In genomic region chr17:56960596-56961538, GRCh38 we compare ENCODE assay signal across 8 cellular contexts. TPM values are rescaled to one million over a fixed set of nuclear protein-coding genes. Genes with fewer than 3 reads are reported as not detected.
DNase-seq lines count a peak whose midpoint lies in the region; ATAC-seq and TF ChIP-seq lines count a peak whose summit lies in the region.

Gene COIL, minus strand, starts transcription at chr17:56961050. Its CDS starts 31 bp downstream, at chr17:56961019.

- no peaks in the 10 kb centered on the region for H3K36me3 Mint-ChIP-seq in IgD-negative memory B cell

- H3K4me1 ChIP-seq in muscle layer of colon (ENCODE audit: insufficient read depth, low read length) = peaks cover 13% of the 10 kb centered on the region

- peak within 1 kb of the TSS; percentile 93 for H3K27ac ChIP-seq in muscle layer of colon (ENCODE audit: low read depth, low read length)

- no peaks in the 10 kb centered on the region for H3K27me3 Mint-ChIP-seq in IgD-negative memory B cell

- TF ChIP-seq CTCF in epithelial cell of proximal tubule (conservative IDR thresholded peaks at IDR 0.05; ENCODE audit: low read depth, low read length) = peak; percentile 98

- no peaks in the 10 kb centered on the region for H3K9me3 Mint-ChIP-seq in IgD-negative memory B cell

- peak; percentile 96 for ATAC-seq in GM21529 (IDR thresholded peaks at IDR 0.05; ENCODE audit: unreplicated experiment)

- H3K9me3 ChIP-seq in muscle layer of colon (ENCODE audit: low read length) = no peaks in the 10 kb centered on the region

- peaks cover 4% of the 10 kb centered on the region for H3K36me3 ChIP-seq in muscle layer of colon (ENCODE audit: insufficient read depth, low read length)

- H3K4me3 ChIP-seq in epithelial cell of proximal tubule (ENCODE audit: low read depth, low read length) (peak within 1 kb of the TSS; percentile 96), muscle layer of colon (ENCODE audit: low read depth in 1 of 2, low read length in 2 of 2) (peak within 1 kb of the TSS; percentile 85 to 98)

- DNase-seq in DMS53 (lab: John Stamatoyannopoulos, UW) (peak; percentile 94), OCI-M1 (lab: John Stamatoyannopoulos, UW) (peak; percentile 96), activated T-cell treated with anti-CD3 and anti-CD28 coated beads for 4 hours (peak; percentile 96), epithelial cell of proximal tubule (ENCODE audit: low read depth) (peak; percentile 33)
- DNase-seq in stimulated activated CD8-positive, alpha-beta memory T cell treated with anti-CD3 and anti-CD28 coated beads, Interleukin-7, amount 100 ng/mL, for 24 hours (ENCODE audit: low read depth) = peak; percentile 91

- no peaks in the 10 kb centered on the region for H3K27me3 ChIP-seq in muscle layer of colon (ENCODE audit: control insufficient read depth in 1 of 2, insufficient read depth in 2 of 2, low read length in 2 of 2)

- H3K4me3 Mint-ChIP-seq in IgD-negative memory B cell = peak within 1 kb of the TSS; percentile 86 to 94 (median 90)

- peak within 1 kb of the TSS; percentile 61 for H3K9ac ChIP-seq in muscle layer of colon (ENCODE audit: low read length)

- H3K4me1 Mint-ChIP-seq in IgD-negative memory B cell = peaks cover 11 to 20% (median 13%) of the 10 kb centered on the region in 3 donors

- H3K27ac Mint-ChIP-seq in IgD-negative memory B cell = peak within 1 kb of the TSS; percentile 68 to 95 (median 93)

RNA-seq across cellular contexts. Expression of gene COIL, which starts in this region (rescaled TPM):
- polyA plus RNA-seq in IgD-negative memory B cell = 18.5 TPM
- total RNA-seq in epithelial cell of proximal tubule = 15.3 and 19.7 TPM in 2 replicates

Comparison
In these comparisons a context has a peak if more than half of its experiments do, and no peak if none do; other contexts are left out.
1. Peak in every context shown above with its lines: DNase-seq, ATAC-seq, H3K4me3 ChIP-seq and H3K27ac ChIP-seq.
2. DNase-seq: peak in every context shown above with its lines; median percentile 96 in OCI-M1; 96 in activated T-cell treated with anti-CD3 and anti-CD28 coated beads for 4 hours; 94 in DMS53; 91 in stimulated activated CD8-positive, alpha-beta memory T cell treated with anti-CD3 and anti-CD28 coated beads, Interleukin-7, amount 100 ng/mL, for 24 hours; 33 in epithelial cell of proximal tubule.